Comparison of ENCODE assay signal across 12 cellular contexts in the genomic region with DNA sequence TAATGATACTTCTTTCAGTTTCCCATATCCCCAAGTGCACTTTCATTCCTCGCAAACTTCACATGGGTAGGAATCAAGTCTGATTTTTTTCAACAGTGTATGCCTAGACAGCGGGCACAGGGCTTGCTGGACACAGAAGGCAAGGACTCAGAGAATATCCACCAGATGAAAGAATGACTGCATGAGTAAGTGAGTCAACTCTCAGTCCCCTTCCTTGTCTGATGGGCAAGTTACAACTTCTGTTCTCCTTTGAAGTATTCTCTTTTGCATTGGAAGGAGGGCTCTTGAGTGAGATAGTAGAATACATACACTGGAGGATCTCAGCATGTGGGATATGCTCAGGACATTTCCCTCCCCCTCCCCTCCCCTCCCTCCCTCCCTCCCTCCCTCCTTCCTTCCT. TPM values are rescaled to one million over a fixed set of nuclear protein-coding genes. Genes with fewer than 3 reads are reported as not detected.
DNase-seq lines count a peak whose midpoint lies in the region; ATAC-seq and TF ChIP-seq lines count a peak whose summit lies in the region.
"Had no signal": no experiment of that assay in that cellular context is flagged by ENCODE, and none has a peak within 500 bp of the region (broad histone marks: within the 10 kb centered on the region; RNA-seq: fewer than 3 reads in every experiment).

No MANE protein-coding gene starts in this region.

- DNase-seq in left ventricle myocardium inferior (no peak), Right ventricle myocardium superior (no peak), mammary epithelial cell (peak; percentile 67), lower lobe of right lung (no peak), upper lobe of right lung (no peak), GM03348 (ENCODE audit: low spot score) (no peak), activated T-cell treated with anti-CD3 and anti-CD28 coated beads for 4 hours (no peak)
- DNase-seq: C1 segment of cervical spinal cord; NCI-H526 treated with DMSO at 0.1 percent for 48 hours; stimulated activated CD4-positive, alpha-beta T cell treated with anti-CD3 and anti-CD28 coated beads, Interleukin-2, amount 100 ng/mL, for 48 hours had no signal

- peak overlapping the region; percentile 18 for H3K4me3 ChIP-seq in left ventricle myocardium inferior
- H3K4me3 ChIP-seq in mammary epithelial cell (replicated peaks in 1 of 3; ENCODE audit: insufficient read depth in 1 of 3, low read depth in 2 of 3, low read length in 3 of 3), result peak overlapping the region in 2 of 3 experiments; percentile 13 to 28
- H3K4me3 ChIP-seq in lower lobe of right lung, result peak overlapping the region; percentile 22
- peak overlapping the region; percentile 28 for H3K4me3 ChIP-seq in upper lobe of right lung
- H3K4me3 ChIP-seq: HAP-1 had no signal

- WGBS in mammary epithelial cell (ENCODE audit: low coverage, missing lambda C conversion rate), result 71% methylated on average over 2 of the region's 2 CpGs

- H3K27ac ChIP-seq in left ventricle myocardium inferior (replicated peaks), result peak overlapping the region; percentile 46
- H3K27ac ChIP-seq in mammary epithelial cell (ENCODE audit: insufficient read depth, low read depth, low read length), result peak overlapping the region; percentile 80
- peak overlapping the region; percentile 44 for H3K27ac ChIP-seq in lower lobe of right lung
- H3K27ac ChIP-seq in upper lobe of right lung, result peak overlapping the region; percentile 60

- dilution Hi-C loops in mammary epithelial cell (cut with HindIII; ENCODE audit: low sequenced_read_pairs), result no loop called here

- H3K36me3 ChIP-seq in left ventricle myocardium inferior (no peaks in the 10 kb centered on the region), mammary epithelial cell (ENCODE audit: insufficient read depth, low read length) (no peaks in the 10 kb centered on the region), lower lobe of right lung (no peaks in the 10 kb centered on the region), upper lobe of right lung (no peaks in the 10 kb centered on the region)
- H3K36me3 ChIP-seq: HAP-1 had no signal

- H3K4me2 ChIP-seq in mammary epithelial cell (ENCODE audit: insufficient read depth, low read depth, low read length), result peak overlapping the region; percentile 68

- BruUV-seq in mammary epithelial cell (replicated peaks; lab: Mats Ljungman, UMichigan), result no TSS peak

- H3K4me1 ChIP-seq in left ventricle myocardium inferior (peaks cover 30% of the 10 kb centered on the region), mammary epithelial cell (ENCODE audit: insufficient read depth, low read length) (peaks cover 25% of the 10 kb centered on the region), lower lobe of right lung (peaks cover 14% of the 10 kb centered on the region), upper lobe of right lung (peaks cover 13% of the 10 kb centered on the region)
- H3K4me1 ChIP-seq: HAP-1 had no signal

- no peak for TF ChIP-seq CTCF in left ventricle myocardium inferior (IDR thresholded peaks at IDR 0.05; ENCODE audit: borderline replicate concordance)
- no peak for TF ChIP-seq CTCF in mammary epithelial cell (conservative IDR thresholded peaks at IDR 0.05 in 1 of 2, IDR thresholded peaks at IDR 0.05 in 1 of 2; ENCODE audit: extremely low read depth in 1 of 2, insufficient read depth in 1 of 2, low read depth in 1 of 2, low read length in 2 of 2)
- TF ChIP-seq CTCF in lower lobe of right lung (IDR thresholded peaks at IDR 0.05), result no peak
- no peak for TF ChIP-seq CTCF in upper lobe of right lung (IDR thresholded peaks at IDR 0.05)

- CTCF ChIA-PET in mammary epithelial cell (lab: Charles Lee; ENCODE audit: low non-redundant PET), result no interaction called here

- in situ Hi-C loops in mammary epithelial cell (cut with MboI; ENCODE audit: low sequenced_read_pairs in 2 of 2), result no loop called here

- no peaks in the 10 kb centered on the region for H4K20me1 ChIP-seq in mammary epithelial cell (ENCODE audit: insufficient read depth, low read length)

- peaks cover 14% of the 10 kb centered on the region for H3K9me3 ChIP-seq in left ventricle myocardium inferior (replicated peaks)
- H3K9me3 ChIP-seq in mammary epithelial cell (replicated peaks; ENCODE audit: insufficient read depth, low read length), result no peaks in the 10 kb centered on the region
- peaks cover 5% of the 10 kb centered on the region for H3K9me3 ChIP-seq in lower lobe of right lung
- no peaks in the 10 kb centered on the region for H3K9me3 ChIP-seq in upper lobe of right lung
- H3K9me3 ChIP-seq: HAP-1 had no signal

- H3K9ac ChIP-seq in mammary epithelial cell (ENCODE audit: insufficient read depth, low read length), result peak overlapping the region; percentile 54

- no peaks in the 10 kb centered on the region for H3K27me3 ChIP-seq in left ventricle myocardium inferior (ENCODE audit: low read depth)
- no peaks in the 10 kb centered on the region for H3K27me3 ChIP-seq in mammary epithelial cell (ENCODE audit: insufficient read depth, low read length)
- H3K27me3 ChIP-seq in lower lobe of right lung (ENCODE audit: low read depth), result no peaks in the 10 kb centered on the region
- no peaks in the 10 kb centered on the region for H3K27me3 ChIP-seq in upper lobe of right lung

- ATAC-seq in Right ventricle myocardium superior (ENCODE audit: poor library complexity), result no peak
- no peak for ATAC-seq in lower lobe of right lung
- ATAC-seq in upper lobe of right lung, result no peak
- ATAC-seq in HG03565 (IDR thresholded peaks at IDR 0.05; ENCODE audit: unreplicated experiment), result no peak

- intact Hi-C loops in left ventricle myocardium inferior (cut with micrococcal nuclease) (no loop called here), Right ventricle myocardium superior (cut with DNase I) (no loop called here), mammary epithelial cell (cut with micrococcal nuclease) (loop anchor here (5.0 kb wide), 1 partner anchor 430 kb away; no protein-coding TSS in a partner anchor), lower lobe of right lung (cut with DNase I) (no loop called here), upper lobe of right lung (cut with DNase I) (no loop called here)

- peaks cover 15% of the 10 kb centered on the region for H3K79me2 ChIP-seq in mammary epithelial cell (ENCODE audit: insufficient read depth, low read length)

- H2AFZ ChIP-seq in mammary epithelial cell (ENCODE audit: low read depth, low read length), result peak overlapping the region; percentile 84

RNA-seq across cellular contexts. Expression of a gene that starts 3.0 kb away (rescaled TPM):
- total RNA-seq in left ventricle myocardium inferior (16.5 TPM), Right ventricle myocardium superior (18.5 TPM), mammary epithelial cell (100 to 1,000 TPM in 1 of 2 donors, 10 to 100 TPM in 1; 65.7 to 125 TPM), lower lobe of right lung (97.1 TPM), upper lobe of right lung (103 TPM)
- polyA plus RNA-seq in mammary epithelial cell, result 138 TPM
- polyA minus RNA-seq in mammary epithelial cell, result 297 TPM

RNA-seq across cellular contexts. Expression of a gene that starts 44.7 kb away (rescaled TPM):
- total RNA-seq in left ventricle myocardium inferior (24.3 TPM), Right ventricle myocardium superior (21.9 TPM), mammary epithelial cell (10 to 100 TPM; 38.0 to 49.2 TPM), lower lobe of right lung (41.0 TPM), upper lobe of right lung (40.9 TPM)
- polyA plus RNA-seq in mammary epithelial cell, result 10.8 TPM
- polyA minus RNA-seq in mammary epithelial cell, result 49.5 TPM
